Comparison of ENCODE assay signal across 15 cellular contexts in the genomic region with DNA sequence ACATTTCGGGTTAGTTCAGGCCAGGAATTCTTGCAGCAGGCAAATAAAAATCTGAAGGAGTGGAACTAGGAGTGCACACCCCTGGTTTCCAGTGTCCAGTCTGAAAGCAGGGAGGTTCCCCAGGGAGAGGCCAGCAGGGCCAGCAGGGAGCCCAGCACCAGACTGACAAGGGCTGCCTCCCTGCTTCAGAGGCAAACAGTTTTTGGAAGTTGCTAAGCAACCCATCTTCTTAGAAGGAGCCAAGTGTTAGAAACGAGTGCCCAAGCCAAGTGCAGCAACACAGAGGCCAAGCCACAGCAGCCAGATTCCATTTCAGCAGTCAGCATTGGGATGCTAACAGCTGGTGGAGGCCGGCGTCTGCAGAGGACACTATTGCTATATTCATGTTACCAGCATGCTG.
DNase-seq lines count a peak whose midpoint lies in the region; ATAC-seq and TF ChIP-seq lines count a peak whose summit lies in the region.
"Had no signal": no experiment of that assay in that cellular context is flagged by ENCODE, and none has a peak within 500 bp of the region (broad histone marks: within the 10 kb centered on the region; RNA-seq: fewer than 3 reads in every experiment).

No MANE protein-coding gene starts in this region.

- TF ChIP-seq CTCF in choroid plexus epithelial cell (conservative IDR thresholded peaks at IDR 0.05; ENCODE audit: low read depth, low read length) (no peak), sigmoid colon (IDR thresholded peaks at IDR 0.05) (no peak), MM.1S (IDR thresholded peaks at IDR 0.05; ENCODE audit: low read length) (no peak)

- CTCF ChIA-PET in HEK293T (lab: Yijun Ruan, JAX): no interaction called here

- intact Hi-C loops in sigmoid colon (cut with DNase I): no loop called here

- ATAC-seq in GM19351 (IDR thresholded peaks at IDR 0.05; ENCODE audit: unreplicated experiment) (peak; percentile 15), HG03342 (IDR thresholded peaks at IDR 0.05; ENCODE audit: unreplicated experiment) (peak; percentile 32)
- ATAC-seq: lower lobe of right lung had no signal

- no peak overlapping the region for H3K9ac ChIP-seq in MM.1S (ENCODE audit: low read length)

- no peaks in the 10 kb centered on the region for H3K79me2 ChIP-seq in MM.1S (ENCODE audit: low read length)

- TF ChIP-seq EP300 in sigmoid colon (IDR thresholded peaks at IDR 0.05): no peak

- H3K27ac ChIP-seq in sigmoid colon (no peak overlapping the region), MM.1S (ENCODE audit: low read length) (no peak overlapping the region)
- H3K27ac ChIP-seq: lower lobe of right lung, skin epidermis had no signal

- no peaks in the 10 kb centered on the region for H3K9me3 ChIP-seq in sigmoid colon
- H3K9me3 ChIP-seq in MM.1S (replicated peaks; ENCODE audit: insufficient read depth, low read length): no peaks in the 10 kb centered on the region

- no peak for TF ChIP-seq POLR2A in sigmoid colon (IDR thresholded peaks at IDR 0.05)

- H3K4me3 ChIP-seq in choroid plexus epithelial cell (ENCODE audit: low read depth, low read length): no peak overlapping the region
- H3K4me3 ChIP-seq in sigmoid colon: no peak overlapping the region
- H3K4me3 ChIP-seq in MM.1S (ENCODE audit: low read length): no peak overlapping the region
- H3K4me3 ChIP-seq: lower lobe of right lung, skin epidermis had no signal

- no peaks in the 10 kb centered on the region for H3K9me2 ChIP-seq in MM.1S (replicated peaks; ENCODE audit: insufficient read depth, low read length)

- peak; percentile 73 for DNase-seq in choroid plexus epithelial cell (ENCODE audit: low read depth)
- DNase-seq in sigmoid colon: peak; percentile 27
- DNase-seq in HEK293T (ENCODE audit: extremely low spot score): no peak
- no peak for DNase-seq in MM.1S
- DNase-seq in stimulated activated naive CD4-positive, alpha-beta T cell (lab: John Stamatoyannopoulos, UW): no peak
- no peak for DNase-seq in stimulated activated CD4-positive, alpha-beta T cell treated with anti-CD3 and anti-CD28 coated beads, Interleukin-2, amount 100 ng/mL, for 24 hours
- DNase-seq: activated naive CD8-positive, alpha-beta T cell treated with anti-CD3 and anti-CD28 coated beads for 36 hours; CD4-positive, alpha-beta T cell; erythroblast; GF-D8; lower lobe of right lung; NCI-H2081 had no signal

- H4K20me1 ChIP-seq in MM.1S (ENCODE audit: insufficient read depth, low read length): no peaks in the 10 kb centered on the region

- no peaks in the 10 kb centered on the region for H3K27me3 ChIP-seq in sigmoid colon
- no peaks in the 10 kb centered on the region for H3K27me3 ChIP-seq in MM.1S (replicated peaks; ENCODE audit: insufficient read depth, low read length)

- no peak overlapping the region for H3K4me2 ChIP-seq in MM.1S (ENCODE audit: low read depth, low read length)

- no peak overlapping the region for H2AFZ ChIP-seq in MM.1S (ENCODE audit: low read length)

- 63 to 66% methylated on average over 4 of the region's 4 CpGs for WGBS in sigmoid colon, 2 donors

- H3K36me3 ChIP-seq in sigmoid colon (no peaks in the 10 kb centered on the region), MM.1S (replicated peaks; ENCODE audit: insufficient read depth, low read length) (no peaks in the 10 kb centered on the region)
- H3K36me3 ChIP-seq: lower lobe of right lung had no signal

- POLR2A ChIA-PET in HEK293T (lab: Yijun Ruan, JAX): no interaction called here

- H3K4me1 ChIP-seq in sigmoid colon (peaks cover 0 to 9% (median 0%) of the 10 kb centered on the region in 4 donors), MM.1S (ENCODE audit: low read length) (no peaks in the 10 kb centered on the region)
- H3K4me1 ChIP-seq: lower lobe of right lung had no signal

- no peaks in the 10 kb centered on the region for H3F3A ChIP-seq in MM.1S (ENCODE audit: insufficient read depth, low read length)

TF ChIP-seq in HEK293T, 16 proteins besides CTCF, POLR2A, EP300 and RAD21:
- TF ChIP-seq FOXM1 (IDR thresholded peaks at IDR 0.05; ENCODE audit: borderline replicate concordance) (no peak), FOXK2 (IDR thresholded peaks at IDR 0.05) (no peak), FOXA1 (IDR thresholded peaks at IDR 0.05) (no peak), CTBP1 (IDR thresholded peaks at IDR 0.05; ENCODE audit: borderline replicate concordance) (no peak), ZNF384 (IDR thresholded peaks at IDR 0.05) (no peak), BHLHE40 (IDR thresholded peaks at IDR 0.05; ENCODE audit: borderline replicate concordance) (no peak), SP1 (IDR thresholded peaks at IDR 0.05) (no peak), LEF1 (IDR thresholded peaks at IDR 0.05; ENCODE audit: borderline replicate concordance) (no peak), ARNT (IDR thresholded peaks at IDR 0.05) (no peak), TARDBP (IDR thresholded peaks at IDR 0.05) (no peak), HDGF (IDR thresholded peaks at IDR 0.05; ENCODE audit: borderline replicate concordance) (no peak)

Comparison
In these comparisons a context has a peak if more than half of its experiments do, and no peak if none do; other contexts are left out.
1. DNase-seq: peak in choroid plexus epithelial cell (single experiment) and sigmoid colon (single experiment); none in HEK293T (single experiment), MM.1S (single experiment), stimulated activated naive CD4-positive, alpha-beta T cell (0 of 6) and stimulated activated CD4-positive, alpha-beta T cell treated with anti-CD3 and anti-CD28 coated beads, Interleukin-2, amount 100 ng/mL, for 24 hours (0 of 2).